ENCODE assay signal across 17 cellular contexts in the genomic region with DNA sequence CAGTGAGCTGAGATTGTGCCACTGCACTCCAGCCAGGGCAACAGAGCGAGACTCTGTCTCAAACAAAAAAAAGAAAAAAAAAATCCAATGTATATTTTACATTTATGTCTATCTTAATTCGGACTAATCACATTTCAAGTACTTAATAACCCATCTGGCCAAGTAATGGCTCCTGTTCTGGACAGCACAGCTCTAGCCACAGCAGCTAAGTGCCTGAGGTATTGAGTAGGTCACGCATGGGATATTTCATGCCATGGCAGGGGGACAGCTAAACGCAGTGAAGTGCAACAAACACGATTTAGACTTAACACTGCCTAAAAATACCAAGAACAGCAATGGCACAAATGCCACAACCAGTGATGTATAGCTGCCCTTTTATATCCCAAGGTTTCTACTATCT.
"Had no signal": no experiment of that assay in that cellular context is flagged by ENCODE, and none has a peak within 500 bp of the region (broad histone marks: within the 10 kb centered on the region; RNA-seq: fewer than 3 reads in every experiment).

No MANE protein-coding gene starts in this region.

- FAIRE-seq: endothelial cell of umbilical vein, urothelium cell line had no signal

- H3K4me3 ChIP-seq: cardiac muscle cell, thyroid gland had no signal

- H3K27ac ChIP-seq: cardiac muscle cell, thyroid gland had no signal

- DNase-seq: activated CD8-positive, alpha-beta memory T cell treated with anti-CD3 and anti-CD28 coated beads for 24 hours; activated CD8-positive, alpha-beta memory T cell treated with anti-CD3 and anti-CD28 coated beads, Interleukin-2, amount 50 U/mL, for 48 hours; activated effector memory CD4-positive, alpha-beta T cell treated with anti-CD3 and anti-CD28 coated beads, Interleukin-2, amount 50 U/mL, for 16 hours; activated T-cell treated with anti-CD3 and anti-CD28 coated beads, Interleukin-2, amount 50 U/mL, for 48 hours; amniotic stem cell; effector CD8-positive, alpha-beta T cell; left ventricle myocardium superior; retina; stimulated activated CD4-positive, alpha-beta T cell treated with anti-CD3 and anti-CD28 coated beads, Interleukin-12 subunit alpha, Interleukin-12 subunit beta, amount 100 ng/mL, for 4 hours; stimulated activated CD4-positive, alpha-beta T cell treated with anti-CD3 and anti-CD28 coated beads, Interleukin-1b, Interleukin-23, amount 100 ng/mL, for 48 hours; stimulated activated CD8-positive, alpha-beta memory T cell treated with anti-CD3 and anti-CD28 coated beads, Interleukin-4, amount 100 ng/mL, for 48 hours; stimulated activated naive CD4-positive, alpha-beta T cell treated with Interleukin-2 at 50 U/mL for 16 hours; T1000; thyroid gland had no signal

- H3K9me3 ChIP-seq: thyroid gland had no signal

- H3K27me3 ChIP-seq: cardiac muscle cell, thyroid gland had no signal

- H3K36me3 ChIP-seq: cardiac muscle cell, thyroid gland had no signal
